1 cellular context compared by ENCODE assay signal in genomic region chr5:43042176-43042625, GRCh38.
A peak's percentile ranks its signal among the peaks of the same experiment; 100 is the strongest.
TF ChIP-seq lines count a peak whose summit lies in the region.

No MANE protein-coding gene starts in this region.

TF ChIP-seq in HEK293, 187 proteins besides CTCF, POLR2A, EP300 and RAD21 (continued from another document and continues in another):
- no peak for TF ChIP-seq ZNF148 (tag by site-specific recombination; IDR thresholded peaks at IDR 0.05; ENCODE audit: borderline replicate concordance)
- TF ChIP-seq ZNF776 (tag by site-specific recombination; IDR thresholded peaks at IDR 0.05; ENCODE audit: borderline replicate concordance), result no peak
- TF ChIP-seq ZBTB17 (tag by site-specific recombination; IDR thresholded peaks at IDR 0.05), result no peak
- no peak for TF ChIP-seq REPIN1 (tag by site-specific recombination; IDR thresholded peaks at IDR 0.05; ENCODE audit: low read depth)
- no peak for TF ChIP-seq HIC1 (tag by site-specific recombination; IDR thresholded peaks at IDR 0.05)
- TF ChIP-seq PRDM4 (tag by site-specific recombination; IDR thresholded peaks at IDR 0.05), result no peak
- no peak for TF ChIP-seq ZNF433 (tag by site-specific recombination; IDR thresholded peaks at IDR 0.05; ENCODE audit: low read depth)
- TF ChIP-seq ZIC2 (tag by site-specific recombination; IDR thresholded peaks at IDR 0.05), result no peak
- TF ChIP-seq ZSCAN18 (tag by site-specific recombination; IDR thresholded peaks at IDR 0.05), result no peak
- no peak; the same call in 1 of the 2 replicates for TF ChIP-seq ZSCAN30 (tag by site-specific recombination; IDR thresholded peaks at IDR 0.05)
- TF ChIP-seq ZNF175 (tag by site-specific recombination; IDR thresholded peaks at IDR 0.05), result no peak
- TF ChIP-seq ZNF10 (tag by site-specific recombination; IDR thresholded peaks at IDR 0.05), result no peak
- TF ChIP-seq ZNF280D (tag by site-specific recombination; IDR thresholded peaks at IDR 0.05), result no peak
- no peak for TF ChIP-seq ZNF624 (tag by site-specific recombination; IDR thresholded peaks at IDR 0.05)
- no peak for TF ChIP-seq ZNF16 (tag by site-specific recombination; IDR thresholded peaks at IDR 0.05; ENCODE audit: low read depth)
- TF ChIP-seq ZNF658 (tag by site-specific recombination; IDR thresholded peaks at IDR 0.05), result no peak
- no peak for TF ChIP-seq ZNF350 (tag by site-specific recombination; IDR thresholded peaks at IDR 0.05)
- no peak for TF ChIP-seq HOXA7 (CRISPR knock-in tag; IDR thresholded peaks at IDR 0.05; ENCODE audit: borderline replicate concordance)
- TF ChIP-seq ZNF792 (tag by site-specific recombination; IDR thresholded peaks at IDR 0.05), result no peak
- TF ChIP-seq ZNF473 (tag by site-specific recombination; IDR thresholded peaks at IDR 0.05), result no peak
- TF ChIP-seq ZNF670 (tag by site-specific recombination; IDR thresholded peaks at IDR 0.05; ENCODE audit: low read depth), result no peak
- no peak for TF ChIP-seq SCRT1 (tag by site-specific recombination; IDR thresholded peaks at IDR 0.05; ENCODE audit: borderline replicate concordance)
- TF ChIP-seq ZNF114 (tag by site-specific recombination; IDR thresholded peaks at IDR 0.05), result no peak
- TF ChIP-seq ZBTB21 (tag by site-specific recombination; IDR thresholded peaks at IDR 0.05), result no peak
- TF ChIP-seq ZNF426 (tag by site-specific recombination; IDR thresholded peaks at IDR 0.05), result no peak
- TF ChIP-seq ZNF707 (tag by site-specific recombination; IDR thresholded peaks at IDR 0.05), result no peak
- no peak for TF ChIP-seq ZNF560 (tag by site-specific recombination; IDR thresholded peaks at IDR 0.05; ENCODE audit: borderline replicate concordance)
- peak; percentile 90 for TF ChIP-seq ZBTB20 (tag by site-specific recombination; IDR thresholded peaks at IDR 0.05)
- no peak for TF ChIP-seq ZNF514 (tag by site-specific recombination; IDR thresholded peaks at IDR 0.05)
- TF ChIP-seq ZNF654 (tag by site-specific recombination; IDR thresholded peaks at IDR 0.05; ENCODE audit: low read depth), result no peak
- TF ChIP-seq ZNF132 (tag by site-specific recombination; IDR thresholded peaks at IDR 0.05; ENCODE audit: borderline replicate concordance), result no peak
- no peak for TF ChIP-seq ZNF791 (tag by site-specific recombination; IDR thresholded peaks at IDR 0.05)
- peak; percentile 86 for TF ChIP-seq YY1 (tag by site-specific recombination; IDR thresholded peaks at IDR 0.05)
- no peak for TF ChIP-seq ZNF391 (tag by site-specific recombination; IDR thresholded peaks at IDR 0.05; ENCODE audit: borderline replicate concordance, low read depth)
- TF ChIP-seq ZNF623 (tag by site-specific recombination; IDR thresholded peaks at IDR 0.05), result no peak
- TF ChIP-seq TCF7L2 (IDR thresholded peaks at IDR 0.05; ENCODE audit: borderline replicate concordance, low read depth, low read length), result no peak
- no peak for TF ChIP-seq ZNF202 (tag by site-specific recombination; IDR thresholded peaks at IDR 0.05; ENCODE audit: borderline replicate concordance)
- TF ChIP-seq GLI4 (tag by site-specific recombination; IDR thresholded peaks at IDR 0.05), result 0 out of 2 replicates have a peak, but pooled peaks have one; percentile 16
- no peak for TF ChIP-seq ZNF629 (tag by site-specific recombination; IDR thresholded peaks at IDR 0.05)
- TF ChIP-seq PRDM2 (tag by site-specific recombination; IDR thresholded peaks at IDR 0.05; ENCODE audit: borderline replicate concordance), result no peak
- no peak for TF ChIP-seq ZNF311 (tag by site-specific recombination; IDR thresholded peaks at IDR 0.05; ENCODE audit: borderline replicate concordance)
- TF ChIP-seq ZNF610 (tag by site-specific recombination; IDR thresholded peaks at IDR 0.05; ENCODE audit: borderline replicate concordance), result no peak
- TF ChIP-seq ZBTB48 (tag by site-specific recombination; IDR thresholded peaks at IDR 0.05), result 0 out of 2 replicates have a peak, but pooled peaks have one; percentile 1
- TF ChIP-seq ZNF112 (tag by site-specific recombination; IDR thresholded peaks at IDR 0.05), result no peak
- TF ChIP-seq ZNF324 (tag by site-specific recombination; IDR thresholded peaks at IDR 0.05), result no peak
- no peak for TF ChIP-seq ZNF571 (tag by site-specific recombination; IDR thresholded peaks at IDR 0.05)
- no peak; the same call in 1 of the 2 replicates for TF ChIP-seq ZNF2 (tag by site-specific recombination; IDR thresholded peaks at IDR 0.05)
- no peak for TF ChIP-seq ZNF133 (tag by site-specific recombination; IDR thresholded peaks at IDR 0.05)
- peak; percentile 45; the same call in 1 of the 2 replicates for TF ChIP-seq ZNF341 (tag by site-specific recombination; IDR thresholded peaks at IDR 0.05; ENCODE audit: low read depth)
- TF ChIP-seq ZNF146 (tag by site-specific recombination; IDR thresholded peaks at IDR 0.05), result no peak
- TF ChIP-seq KLF8 (tag by site-specific recombination; IDR thresholded peaks at IDR 0.05), result no peak; the same call in 1 of the 2 replicates
- no peak for TF ChIP-seq ZNF248 (tag by site-specific recombination; IDR thresholded peaks at IDR 0.05)
